In genomic region chr4:182449960-182450359, GRCh38 we compare ENCODE assay signal across 10 cellular contexts.
A peak's percentile ranks its signal among the peaks of the same experiment; 100 is the strongest.
DNase-seq lines count a peak whose midpoint lies in the region; ATAC-seq, FAIRE-seq and TF ChIP-seq lines count a peak whose summit lies in the region.
"Had no signal": no experiment of that assay in that cellular context is flagged by ENCODE, and none has a peak within 500 bp of the region (broad histone marks: within the 10 kb centered on the region; RNA-seq: fewer than 3 reads in every experiment).

No MANE protein-coding gene starts in this region.

- H3K27me3 ChIP-seq in CD4-positive, alpha-beta memory T cell (ENCODE audit: insufficient read depth, low read length), result peaks cover 17% of the 10 kb centered on the region
- H3K27me3 ChIP-seq in esophagus muscularis mucosa (peaks cover 0 to 19% (median 0%) of the 10 kb centered on the region in 4 donors), parathyroid adenoma (ENCODE audit: control insufficient read depth, insufficient read depth, low read length) (no peaks in the 10 kb centered on the region)

- WGBS in esophagus muscularis mucosa, result 0% methylated on average over 3 of the region's 3 CpGs

- peak overlapping the region; percentile 95 for H3K4me2 ChIP-seq in parathyroid adenoma (ENCODE audit: low read length)

- TF ChIP-seq CTCF in esophagus muscularis mucosa (IDR thresholded peaks at IDR 0.05) (no peak), parathyroid adenoma (IDR thresholded peaks at IDR 0.05) (no peak)

- DNase-seq in CD4-positive, alpha-beta memory T cell, result no peak
- peak; percentile 47 for DNase-seq in OCI-M1 (lab: John Stamatoyannopoulos, UW)
- no peak for DNase-seq in esophagus muscularis mucosa (ENCODE audit: extremely low spot score)
- DNase-seq in NCI-H345 (lab: John Stamatoyannopoulos, UW), result no peak
- no peak for DNase-seq in HTR-8/SVneo (ENCODE audit: insufficient read length, low spot score)
- DNase-seq: activated CD4-positive, alpha-beta T cell treated with anti-CD3 and anti-CD28 coated beads, Interleukin-2, amount 50 U/mL, for 1 hour had no signal

- no peaks in the 10 kb centered on the region for H3K9me3 ChIP-seq in CD4-positive, alpha-beta memory T cell (ENCODE audit: control insufficient read depth in 1 of 2, low read length in 2 of 2)
- H3K9me3 ChIP-seq in esophagus muscularis mucosa (no peaks in the 10 kb centered on the region), parathyroid adenoma (ENCODE audit: control insufficient read depth, low read length) (no peaks in the 10 kb centered on the region)

- TF ChIP-seq EP300 in esophagus muscularis mucosa (IDR thresholded peaks at IDR 0.05), result no peak

- CTCF ChIA-PET in CD4-positive, alpha-beta memory T cell (lab: Charles Lee; ENCODE audit: partially characterized antibody), result no interaction called here

- no peak overlapping the region for H3K27ac Mint-ChIP-seq in CD4-positive, alpha-beta memory T cell

- no peak overlapping the region for H3K4me3 ChIP-seq in CD4-positive, alpha-beta memory T cell (ENCODE audit: low read length in 2 of 2)
- H3K4me3 ChIP-seq in esophagus muscularis mucosa, result peak overlapping the region; percentile 63 to 94 (median 89)
- peak overlapping the region; percentile 58 for H3K4me3 ChIP-seq in parathyroid adenoma (ENCODE audit: low read depth, low read length)

- TF ChIP-seq POLR2A in esophagus muscularis mucosa (IDR thresholded peaks at IDR 0.05; ENCODE audit: low read depth), result no peak

- peaks cover 0 to 4% (median 0%) of the 10 kb centered on the region in 8 donors for H3K9me3 Mint-ChIP-seq in CD4-positive, alpha-beta memory T cell

- POLR2A ChIA-PET in CD4-positive, alpha-beta memory T cell (lab: Charles Lee; ENCODE audit: partially characterized antibody), result no interaction called here

- no peak overlapping the region for H3K27ac ChIP-seq in CD4-positive, alpha-beta memory T cell (ENCODE audit: low read depth, low read length)
- H3K27ac ChIP-seq in esophagus muscularis mucosa (replicated peaks in 1 of 4), result peak overlapping the region; percentile 16 to 88 (median 80)
- H3K27ac ChIP-seq in parathyroid adenoma, result no peak overlapping the region

- no peaks in the 10 kb centered on the region for H3K36me3 ChIP-seq in CD4-positive, alpha-beta memory T cell (ENCODE audit: insufficient read depth, low read length)
- no peaks in the 10 kb centered on the region for H3K36me3 ChIP-seq in esophagus muscularis mucosa
- H3K36me3 ChIP-seq in parathyroid adenoma (ENCODE audit: control insufficient read depth, insufficient read depth, low read length), result no peaks in the 10 kb centered on the region

- H3K4me1 ChIP-seq in CD4-positive, alpha-beta memory T cell (ENCODE audit: insufficient read depth, low read length), result peaks cover 16% of the 10 kb centered on the region
- peaks cover 8 to 52% (median 39%) of the 10 kb centered on the region in 4 donors for H3K4me1 ChIP-seq in esophagus muscularis mucosa
- no peaks in the 10 kb centered on the region for H3K4me1 ChIP-seq in parathyroid adenoma

- H3K4me3 Mint-ChIP-seq in CD4-positive, alpha-beta memory T cell, result peak overlapping the region; percentile 71 to 83 (median 77)

- intact Hi-C loops in CD4-positive, alpha-beta memory T cell (cut with micrococcal nuclease), result no loop called here
- intact Hi-C loops in esophagus muscularis mucosa (cut with DNase I), result loop anchor here (5.0 kb wide), 1 partner anchor 303 kb away; no protein-coding TSS in a partner anchor

- H3K36me3 Mint-ChIP-seq in CD4-positive, alpha-beta memory T cell, result no peaks in the 10 kb centered on the region

- no peak overlapping the region for H3K9ac ChIP-seq in parathyroid adenoma

- FAIRE-seq in HTR-8/SVneo (lab: Jason Lieb, UNC), result no peak
- FAIRE-seq: GM12892 had no signal

- H3K79me2 ChIP-seq in parathyroid adenoma, result no peaks in the 10 kb centered on the region

- peaks cover 11 to 26% (median 20%) of the 10 kb centered on the region in 4 donors for H3K4me1 Mint-ChIP-seq in CD4-positive, alpha-beta memory T cell

- H2AFZ ChIP-seq in parathyroid adenoma, result peak overlapping the region; percentile 35

- no peak for ATAC-seq in HG03571 (IDR thresholded peaks at IDR 0.05; ENCODE audit: unreplicated experiment)
- ATAC-seq in GM18868 (IDR thresholded peaks at IDR 0.05; ENCODE audit: unreplicated experiment), result no peak

- H3K27me3 Mint-ChIP-seq in CD4-positive, alpha-beta memory T cell, result peaks cover 37 to 42% of the 10 kb centered on the region in 2 donors

Comparison
In these comparisons a context has a peak if more than half of its experiments do, and no peak if none do; other contexts are left out.
1. H3K27ac ChIP-seq: peak in esophagus muscularis mucosa (4 of 4); none in CD4-positive, alpha-beta memory T cell (single experiment) and parathyroid adenoma (single experiment).
2. H3K4me3 ChIP-seq: peak in esophagus muscularis mucosa (4 of 4) and parathyroid adenoma (single experiment); none in CD4-positive, alpha-beta memory T cell (0 of 2).